In genomic region chrX:118974088-118974907, GRCh38 we compare ENCODE assay signal across 8 cellular contexts. TPM values are rescaled to one million over a fixed set of nuclear protein-coding genes. Genes with fewer than 3 reads are reported as not detected.
DNase-seq lines count a peak whose midpoint lies in the region; ATAC-seq and TF ChIP-seq lines count a peak whose summit lies in the region.

TSS of gene LONRF3 (plus strand) at chrX:118974618. CDS start at chrX:118974781, 163 bp downstream.

- H3K4me3 ChIP-seq in AG04450 (ENCODE audit: low read depth, low read length) (peak within 1 kb of the TSS; percentile 20; the same call in 1 of the 2 replicates), adipocyte (ENCODE audit: low read length) (peak within 1 kb of the TSS; percentile 77), heart left ventricle (peak within 1 kb of the TSS; percentile 23 to 78 (median 60)), upper lobe of right lung (peak within 1 kb of the TSS; percentile 64)

- POLR2A ChIA-PET in AG04450 (lab: Yijun Ruan, JAX) = no interaction called here

- CTCF ChIA-PET in AG04450 (lab: Charles Lee) = no interaction called here

- TF ChIP-seq CTCF in AG04450 (IDR thresholded peaks at IDR 0.05; ENCODE audit: low read depth, low read length) = no peak
- TF ChIP-seq CTCF in heart left ventricle (IDR thresholded peaks at IDR 0.05) = no peak
- no peak for TF ChIP-seq CTCF in upper lobe of right lung (IDR thresholded peaks at IDR 0.05)

- ATAC-seq in HG02642 (IDR thresholded peaks at IDR 0.05; ENCODE audit: poor library complexity, unreplicated experiment) = peak; percentile 27
- ATAC-seq in SK-N-SH treated with all-trans-retinoic acid at 6 μM for 48 hours = peak; percentile 31
- ATAC-seq in heart left ventricle = peak; percentile 43 to 77 (median 56)
- ATAC-seq in upper lobe of right lung = peak; percentile 60
- ATAC-seq in GM19328 (IDR thresholded peaks at IDR 0.05; ENCODE audit: unreplicated experiment) = no peak

- DNase-seq in AG04450 (ENCODE audit: low read depth, low spot score) = no peak
- DNase-seq in adipocyte (ENCODE audit: low read depth) = peak; percentile 40
- DNase-seq in heart left ventricle = peak; percentile 66 to 84 (median 68)
- peak in 9 of 10 donors; percentile 48 to 94 (median 65) for DNase-seq in posterior cingulate gyrus
- DNase-seq in upper lobe of right lung = peak; percentile 88

- H3K27me3 ChIP-seq in AG04450 (ENCODE audit: control insufficient read depth, insufficient read depth, low read length) (peaks cover 28% of the 10 kb centered on the region), adipocyte (replicated peaks; ENCODE audit: control insufficient read depth, insufficient read depth, low read length) (peaks cover 43% of the 10 kb centered on the region), heart left ventricle (peaks cover 0 to 20% (median 0%) of the 10 kb centered on the region in 9 donors), upper lobe of right lung (no peaks in the 10 kb centered on the region)

- peak within 1 kb of the TSS; percentile 63 for H3K9ac ChIP-seq in adipocyte (ENCODE audit: low read length)

- H3K36me3 ChIP-seq in adipocyte (ENCODE audit: control insufficient read depth, insufficient read depth, low read length, severe bottlenecking) (no peaks in the 10 kb centered on the region), heart left ventricle (no peaks in the 10 kb centered on the region), upper lobe of right lung (no peaks in the 10 kb centered on the region)

- H3K9me3 ChIP-seq in AG04450 (ENCODE audit: control insufficient read depth, insufficient read depth, low read length) = peaks cover 3% of the 10 kb centered on the region; the same call in 1 of the 2 replicates
- no peaks in the 10 kb centered on the region for H3K9me3 ChIP-seq in adipocyte (ENCODE audit: control insufficient read depth, low read length)
- no peaks in the 10 kb centered on the region for H3K9me3 ChIP-seq in heart left ventricle
- H3K9me3 ChIP-seq in upper lobe of right lung = no peaks in the 10 kb centered on the region

- H3K4me1 ChIP-seq in adipocyte (ENCODE audit: control insufficient read depth, insufficient read depth, low read length) (peaks cover 9% of the 10 kb centered on the region), heart left ventricle (peaks cover 0 to 21% (median 1%) of the 10 kb centered on the region in 12 donors), upper lobe of right lung (no peaks in the 10 kb centered on the region)

- WGBS in heart left ventricle, 4 donors = 1 to 51% (median 23%) methylated on average over 43 to 45 of the region's 45 CpGs

- intact Hi-C loops in heart left ventricle (cut with DNase I) = loop anchor here in 1 of 10 donors (10.0 kb wide), 1 partner anchor 129 kb away; no protein-coding TSS in a partner anchor
- intact Hi-C loops in posterior cingulate gyrus (cut with DNase I) = no loop called here
- intact Hi-C loops in upper lobe of right lung (cut with DNase I) = no loop called here

- H3K27ac ChIP-seq in AG04450 (ENCODE audit: low read depth, low read length) = no peak within 1 kb of the TSS
- peak within 1 kb of the TSS in 11 of 12 donors; percentile 36 to 87 (median 62) for H3K27ac ChIP-seq in heart left ventricle
- H3K27ac ChIP-seq in upper lobe of right lung = peak within 1 kb of the TSS; percentile 83

- TF ChIP-seq POLR2A in heart left ventricle (IDR thresholded peaks at IDR 0.05) = peak in 1 of 2 donors; percentile 78

TF ChIP-seq in SK-N-SH treated with all-trans-retinoic acid at 6 μM for 48 hours, 23 proteins besides CTCF, POLR2A, EP300 and RAD21 (continues in another document):
- TF ChIP-seq CSRNP3 (CRISPR knock-in tag; IDR thresholded peaks at IDR 0.05) = no peak
- TF ChIP-seq TOX (CRISPR knock-in tag; IDR thresholded peaks at IDR 0.05; ENCODE audit: borderline replicate concordance) = no peak
- no peak for TF ChIP-seq ZNF565 (CRISPR knock-in tag; conservative IDR thresholded peaks at IDR 0.05; ENCODE audit: low read depth)
- no peak for TF ChIP-seq CREB5 (CRISPR knock-in tag; IDR thresholded peaks at IDR 0.05; ENCODE audit: low read depth)
- TF ChIP-seq SNAI2 (CRISPR knock-in tag; IDR thresholded peaks at IDR 0.05) = no peak
- TF ChIP-seq OSR1 (CRISPR knock-in tag; IDR thresholded peaks at IDR 0.05) = no peak
- no peak for TF ChIP-seq TSHZ2 (CRISPR knock-in tag; IDR thresholded peaks at IDR 0.05)
- TF ChIP-seq PPARA (CRISPR knock-in tag; IDR thresholded peaks at IDR 0.05; ENCODE audit: borderline replicate concordance) = no peak
- no peak for TF ChIP-seq CSDC2 (CRISPR knock-in tag; IDR thresholded peaks at IDR 0.05)
- no peak for TF ChIP-seq ZFP30 (CRISPR knock-in tag; IDR thresholded peaks at IDR 0.05)
- TF ChIP-seq ZC3H10 (CRISPR knock-in tag; IDR thresholded peaks at IDR 0.05) = no peak
- TF ChIP-seq ZNF70 (CRISPR knock-in tag; IDR thresholded peaks at IDR 0.05) = no peak
- TF ChIP-seq POU6F1 (CRISPR knock-in tag; IDR thresholded peaks at IDR 0.05; ENCODE audit: borderline replicate concordance, low read depth) = no peak
- TF ChIP-seq ZFP3 (CRISPR knock-in tag; IDR thresholded peaks at IDR 0.05) = no peak
- no peak for TF ChIP-seq ISL1 (CRISPR knock-in tag; IDR thresholded peaks at IDR 0.05)
- no peak for TF ChIP-seq ARNTL (CRISPR knock-in tag; IDR thresholded peaks at IDR 0.05; ENCODE audit: borderline replicate concordance, low read depth)
- TF ChIP-seq GLIS3 (CRISPR knock-in tag; IDR thresholded peaks at IDR 0.05) = no peak

RNA-seq across cellular contexts. Expression of gene LONRF3, which starts in this region (rescaled TPM):
- not detected in 2 replicates for polyA plus RNA-seq in AG04450 (2011; rRNA removed)
- not detected in 2 replicates for polyA minus RNA-seq in AG04450 (2011; rRNA and poly(A)+ RNA removed)
- 1 to 10 TPM; 1.3 to 8.3 (median 2.1) TPM for total RNA-seq in heart left ventricle
- 1 to 10 TPM in 1 of 2 donors, under 1 TPM in 1; 0.50 to 1.4 TPM for polyA plus RNA-seq in heart left ventricle
- total RNA-seq in upper lobe of right lung = 24.4 TPM

Comparison
In these comparisons a context has a peak if more than half of its experiments do, and no peak if none do; other contexts are left out.
1. H3K4me3 ChIP-seq: peak in every context shown above with its lines; median percentile 77 in adipocyte; 64 in upper lobe of right lung; 60 in heart left ventricle; 20 in AG04450.